In genomic region chr17:66686601-66687000, GRCh38 we compare ENCODE assay signal across 33 cellular contexts.
"Had no signal": no experiment of that assay in that cellular context is flagged by ENCODE, and none has a peak within 500 bp of the region (broad histone marks: within the 10 kb centered on the region; RNA-seq: fewer than 3 reads in every experiment).

No MANE protein-coding gene starts in this region.

- H3K4me1 ChIP-seq: ascending aorta, esophagus squamous epithelium had no signal

- H3K27ac Mint-ChIP-seq: activated B cell treated with CpG ODN at 0.5 μM for 24 hours; activated naive CD4-positive, alpha-beta T cell treated with anti-CD3 and anti-CD28 coated beads, Interleukin-2, amount 10 ng/mL, durations not matched to agents 7 days and 5 days; activated naive CD8-positive, alpha-beta T cell treated with anti-CD3 and anti-CD28 coated beads, Interleukin-2, amount 10 ng/mL, durations not matched to agents 7 days and 5 days; activated T-cell treated with anti-CD3 and anti-CD28 coated beads, Interleukin-2, amount 50 U/mL, for 24 hours; activated T-cell treated with anti-CD3 and anti-CD28 coated beads, Interleukin-2, amount 50 U/mL, for 72 hours; effector memory CD8-positive, alpha-beta T cell; T-helper 2 cell treated with Interferon-gamma antibody and Interleukin-4, amounts not matched to agents 5 μg/mL and 100 μg/mL, for 36 hours had no signal

- H3K36me3 ChIP-seq: ascending aorta, breast epithelium, cardiac muscle cell, WERI-Rb-1 had no signal

- H3K27ac ChIP-seq: ascending aorta, breast epithelium, cardiac muscle cell, epithelial cell of prostate, esophagus squamous epithelium, gastroesophageal sphincter, heart right ventricle, WERI-Rb-1 had no signal

- H3K4me1 Mint-ChIP-seq: activated B cell treated with CpG ODN at 0.5 μM for 24 hours had no signal

- H3K27me3 Mint-ChIP-seq: activated B cell treated with CpG ODN at 0.5 μM for 24 hours; activated naive CD4-positive, alpha-beta T cell treated with anti-CD3 and anti-CD28 coated beads, Interleukin-2, amount 10 ng/mL, durations not matched to agents 7 days and 5 days; activated naive CD8-positive, alpha-beta T cell treated with anti-CD3 and anti-CD28 coated beads, Interleukin-2, amount 10 ng/mL, durations not matched to agents 7 days and 5 days; activated T-cell treated with anti-CD3 and anti-CD28 coated beads, Interleukin-2, amount 50 U/mL, for 24 hours; brain; effector memory CD8-positive, alpha-beta T cell; T-helper 17 cell had no signal

- H3K9me3 ChIP-seq: ascending aorta, breast epithelium, esophagus squamous epithelium, gastroesophageal sphincter, heart right ventricle had no signal

- DNase-seq: activated B cell treated with CpG ODN at 0.5 μM for 24 hours; activated CD4-positive, alpha-beta T cell treated with anti-CD3 and anti-CD28 coated beads for 48 hours; activated CD4-positive, alpha-beta T cell treated with anti-CD3 and anti-CD28 coated beads, Interleukin-2, amount 50 U/mL, for 1 hour; activated CD4-positive, alpha-beta T cell treated with anti-CD3 and anti-CD28 coated beads, Interleukin-2, amount 50 U/mL, for 48 hours; activated CD8-positive, alpha-beta memory T cell treated with anti-CD3 and anti-CD28 coated beads, Interleukin-2, amount 50 U/mL, for 48 hours; activated gamma-delta T cell; activated naive CD4-positive, alpha-beta T cell; activated naive CD4-positive, alpha-beta T cell treated with anti-CD3 and anti-CD28 coated beads, Interleukin-2, amount 10 ng/mL, durations not matched to agents 7 days and 5 days; activated naive CD8-positive, alpha-beta T cell treated with anti-CD3 and anti-CD28 coated beads, Interleukin-2, amount 10 ng/mL, durations not matched to agents 7 days and 5 days; activated T-cell treated with anti-CD3 and anti-CD28 coated beads for 4 hours; activated T-cell treated with anti-CD3 and anti-CD28 coated beads, Interleukin-2, amount 50 U/mL, for 24 hours; activated T-cell treated with anti-CD3 and anti-CD28 coated beads, Interleukin-2, amount 50 U/mL, for 72 hours; central memory CD4-positive, alpha-beta T cell; cerebellar nuclear complex; cortex of kidney; dermis blood vessel endothelial cell; effector CD4-positive, alpha-beta T cell; effector memory CD8-positive, alpha-beta T cell; esophagus squamous epithelium; foreskin melanocyte; heart right ventricle; T-helper 1 cell; T-helper 17 cell; T1000; WERI-Rb-1 had no signal

- H3K9me3 Mint-ChIP-seq: activated B cell treated with CpG ODN at 0.5 μM for 24 hours; activated naive CD4-positive, alpha-beta T cell treated with anti-CD3 and anti-CD28 coated beads, Interleukin-2, amount 10 ng/mL, durations not matched to agents 7 days and 5 days; activated naive CD4-positive, alpha-beta T cell treated with anti-CD3 and anti-CD28 coated beads, Interleukin-2, amount 50 U/mL, for 72 hours; activated naive CD8-positive, alpha-beta T cell treated with anti-CD3 and anti-CD28 coated beads, Interleukin-2, amount 10 ng/mL, durations not matched to agents 7 days and 5 days; activated T-cell treated with anti-CD3 and anti-CD28 coated beads, Interleukin-2, amount 50 U/mL, for 24 hours; activated T-cell treated with anti-CD3 and anti-CD28 coated beads, Interleukin-2, amount 50 U/mL, for 72 hours; brain; effector memory CD8-positive, alpha-beta T cell; T-helper 2 cell treated with Interferon-gamma antibody and Interleukin-4, amounts not matched to agents 5 μg/mL and 100 μg/mL, for 36 hours had no signal

- H3K27me3 ChIP-seq: ascending aorta, breast epithelium, cardiac muscle cell, esophagus squamous epithelium, gastroesophageal sphincter, heart right ventricle had no signal

- H3K4me3 Mint-ChIP-seq: activated B cell treated with CpG ODN at 0.5 μM for 24 hours; activated naive CD4-positive, alpha-beta T cell treated with anti-CD3 and anti-CD28 coated beads, Interleukin-2, amount 10 ng/mL, durations not matched to agents 7 days and 5 days; activated naive CD8-positive, alpha-beta T cell treated with anti-CD3 and anti-CD28 coated beads, Interleukin-2, amount 10 ng/mL, durations not matched to agents 7 days and 5 days; activated T-cell treated with anti-CD3 and anti-CD28 coated beads, Interleukin-2, amount 50 U/mL, for 24 hours; activated T-cell treated with anti-CD3 and anti-CD28 coated beads, Interleukin-2, amount 50 U/mL, for 72 hours; brain; effector memory CD8-positive, alpha-beta T cell; T-helper 17 cell; T-helper 2 cell treated with Interferon-gamma antibody and Interleukin-4, amounts not matched to agents 5 μg/mL and 100 μg/mL, for 36 hours had no signal

- H3K4me3 ChIP-seq: ascending aorta, breast epithelium, cardiac muscle cell, esophagus squamous epithelium, gastroesophageal sphincter, heart right ventricle had no signal
